In genomic region chr9:130337318-130337717, GRCh38 we compare ENCODE assay signal across 21 cellular contexts.
"Had no signal": no experiment of that assay in that cellular context is flagged by ENCODE, and none has a peak within 500 bp of the region (broad histone marks: within the 10 kb centered on the region; RNA-seq: fewer than 3 reads in every experiment).

No MANE protein-coding gene starts in this region.

- H3K4me3 ChIP-seq: dorsolateral prefrontal cortex, heart left ventricle, psoas muscle, testis, tibial nerve, upper lobe of right lung, vagina had no signal

- H3K4me1 ChIP-seq: heart left ventricle, psoas muscle, testis, upper lobe of right lung, vagina had no signal

- H3K27me3 ChIP-seq: heart left ventricle, testis, tibial nerve, upper lobe of right lung, vagina had no signal

- H3K9me3 ChIP-seq: heart left ventricle, neutrophil, psoas muscle, testis, tibial nerve, upper lobe of right lung, vagina had no signal

- ATAC-seq: naive thymus-derived CD4-positive, alpha-beta T cell; psoas muscle; sciatic nerve; stimulated activated naive CD8-positive, alpha-beta T cell treated with anti-CD3 and anti-CD28 coated beads, Interleukin-15, amount 100 ng/mL, for 72 hours; upper lobe of right lung had no signal

- H3K27ac ChIP-seq: dorsolateral prefrontal cortex, neutrophil, psoas muscle, testis, tibial nerve, upper lobe of right lung, vagina had no signal

- DNase-seq: dorsolateral prefrontal cortex; effector CD8-positive, alpha-beta T cell; foreskin melanocyte; heart left ventricle; hippocampal formation; kidney glomerular epithelial cell; mammary epithelial cell; naive thymus-derived CD4-positive, alpha-beta T cell; nephron progenitor cell; psoas muscle; retina; stimulated activated CD4-positive, alpha-beta T cell treated with anti-CD3 and anti-CD28 coated beads, Interleukin-2, amount 100 ng/mL, for 24 hours; stimulated activated CD4-positive, alpha-beta T cell treated with anti-CD3 and anti-CD28 coated beads, Interleukin-4, amount 100 ng/mL, for 4 hours; stimulated activated naive B cell treated with anti-CD40 and anti-IgM and Interleukin-4, amounts not matched to agents 10 μg/mL and 1 μg/mL and 100 μg/mL, for 72 hours; stimulated activated naive CD8-positive, alpha-beta T cell treated with anti-CD3 and anti-CD28 coated beads, Interleukin-15, amount 100 ng/mL, for 72 hours; testis; upper lobe of right lung had no signal

- H3K36me3 ChIP-seq: heart left ventricle, neutrophil, tibial nerve, upper lobe of right lung, vagina had no signal
